22 cellular contexts compared by ENCODE assay signal in the genomic region with DNA sequence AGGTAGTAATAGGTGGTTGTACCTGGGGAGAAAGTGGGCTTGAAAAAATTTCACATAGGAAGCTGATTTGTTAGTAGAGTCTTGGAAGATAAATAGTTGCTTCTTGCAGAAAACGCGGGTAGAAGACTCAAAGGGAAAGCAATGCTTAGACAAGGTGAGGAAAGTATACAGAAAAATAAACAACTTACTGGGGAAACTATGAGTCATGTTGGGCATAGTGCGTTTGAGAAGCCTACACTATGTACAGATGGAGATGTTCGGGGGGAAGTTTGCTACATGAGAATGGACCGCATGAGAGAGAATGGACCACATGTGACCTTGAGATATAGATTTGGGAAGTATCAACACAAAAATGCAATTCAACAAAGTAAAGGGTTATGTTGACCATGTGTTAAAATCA.
DNase-seq lines count a peak whose midpoint lies in the region; ATAC-seq, FAIRE-seq and TF ChIP-seq lines count a peak whose summit lies in the region.
"Had no signal": no experiment of that assay in that cellular context is flagged by ENCODE, and none has a peak within 500 bp of the region (broad histone marks: within the 10 kb centered on the region; RNA-seq: fewer than 3 reads in every experiment).

No MANE protein-coding gene starts in this region.

- H3K4me1 ChIP-seq in A549: peaks cover 20% of the 10 kb centered on the region
- peaks cover 5% of the 10 kb centered on the region for H3K4me1 ChIP-seq in IMR-90 (ENCODE audit: control insufficient read depth, insufficient read depth, low read length)
- H3K4me1 ChIP-seq in PC-3 (ENCODE audit: insufficient read depth, low read length): no peaks in the 10 kb centered on the region

- H3F3A ChIP-seq in PC-3 (ENCODE audit: low read length, unreplicated experiment): no peaks in the 10 kb centered on the region

- no peak for TF ChIP-seq CTCF in A549 (IDR thresholded peaks at IDR 0.05)
- TF ChIP-seq CTCF in IMR-90 (conservative IDR thresholded peaks at IDR 0.05; ENCODE audit: low read depth, low read length): no peak
- TF ChIP-seq CTCF in WTC11 (IDR thresholded peaks at IDR 0.05): no peak
- no peak for TF ChIP-seq CTCF in PC-3 (conservative IDR thresholded peaks at IDR 0.05; ENCODE audit: low read depth, low read length)

- no peak overlapping the region for H3K23ac ChIP-seq in IMR-90 (ENCODE audit: low read depth, low read length)

- H3K36me3 ChIP-seq in IMR-90 (ENCODE audit: control insufficient read depth, insufficient read depth, low read length): no peaks in the 10 kb centered on the region
- no peaks in the 10 kb centered on the region for H3K36me3 ChIP-seq in PC-3 (ENCODE audit: low read depth, low read length)

- no peaks in the 10 kb centered on the region for H4K20me1 ChIP-seq in IMR-90 (ENCODE audit: insufficient read depth, low read length)
- no peaks in the 10 kb centered on the region for H4K20me1 ChIP-seq in PC-3 (ENCODE audit: low read length)

- no peak for ATAC-seq in A549
- ATAC-seq in IMR-90 (ENCODE audit: low read depth): no peak
- ATAC-seq in WTC11: no peak
- no peak for ATAC-seq in PC-3
- ATAC-seq in T-cell (replicated peaks in 1 of 4): no peak
- ATAC-seq in activated CD8-positive, alpha-beta memory T cell treated with anti-CD3 and anti-CD28 coated beads, Interleukin-2, amount 10 ng/mL, durations not matched to agents 7 days and 5 days: no peak
- no peak for ATAC-seq in HG03135 (IDR thresholded peaks at IDR 0.05; ENCODE audit: unreplicated experiment)
- ATAC-seq: HCT116 had no signal

- CTCF ChIA-PET in A549 (lab: Yijun Ruan, JAX) (interaction anchor here (1.1 kb wide), 1 partner anchor 8 kb away, joined by 4 read pairs; no protein-coding TSS in a partner anchor), IMR-90 (lab: Yijun Ruan, JAX) (no interaction called here), WTC11 (lab: Charles Lee) (no interaction called here), PC-3 (lab: Charles Lee) (no interaction called here), T-cell (lab: Charles Lee) (no interaction called here)
- CTCF ChIA-PET in activated CD8-positive, alpha-beta memory T cell treated with anti-CD3 and anti-CD28 coated beads, Interleukin-2, amount 10 ng/mL, durations not matched to agents 7 days and 5 days (lab: Charles Lee): no interaction called here

- no peak overlapping the region for H3K18ac ChIP-seq in IMR-90 (ENCODE audit: low read depth, low read length)

- H3K27ac Mint-ChIP-seq in WTC11 (peak overlapping the region; percentile 15; the same call in 1 of the 2 replicates), T-cell (no peak overlapping the region)
- H3K27ac Mint-ChIP-seq in activated CD8-positive, alpha-beta memory T cell treated with anti-CD3 and anti-CD28 coated beads, Interleukin-2, amount 10 ng/mL, durations not matched to agents 7 days and 5 days: no peak overlapping the region
- H3K27ac Mint-ChIP-seq: CD4-positive, alpha-beta memory T cell had no signal

- H3K27ac ChIP-seq in A549 (no peak overlapping the region), IMR-90 (ENCODE audit: insufficient read depth, low read length) (no peak overlapping the region), PC-3 (ENCODE audit: low read length) (no peak overlapping the region)
- H3K27ac ChIP-seq: GM23248 had no signal

- TF ChIP-seq RAD21 in A549 (conservative IDR thresholded peaks at IDR 0.05 in 1 of 2, IDR thresholded peaks at IDR 0.05 in 1 of 2) (no peak), IMR-90 (IDR thresholded peaks at IDR 0.05; ENCODE audit: low read length) (no peak)

- H2AFZ ChIP-seq in IMR-90 (replicated peaks; ENCODE audit: low read length, poor library complexity): no peak overlapping the region
- H2AFZ ChIP-seq in PC-3 (ENCODE audit: low read length): no peak overlapping the region
- H2AFZ ChIP-seq: GM23248 had no signal

- H4K91ac ChIP-seq in IMR-90 (ENCODE audit: insufficient read depth, low read depth, low read length): no peak overlapping the region

- DNase-seq in A549 (ENCODE audit: low read depth in 1 of 2, low spot score in 1 of 2): peak in 1 of 2 experiments; percentile 16
- DNase-seq in IMR-90: peak; percentile 49
- no peak for DNase-seq in WTC11 (ENCODE audit: low spot score)
- peak; percentile 9 for DNase-seq in fibroblast of gingiva (ENCODE audit: low read depth)
- DNase-seq in PC-3: no peak
- DNase-seq in T-cell: no peak
- no peak for DNase-seq in activated CD8-positive, alpha-beta memory T cell treated with anti-CD3 and anti-CD28 coated beads, Interleukin-2, amount 10 ng/mL, durations not matched to agents 7 days and 5 days
- DNase-seq: 8988T; C1 segment of cervical spinal cord; Calu3; CD4-positive, alpha-beta memory T cell; COR-L47; DMS53; DMS79 treated with DMSO at 0.1 percent for 48 hours; GF-D8; GM23248; H9 had no signal

- H3K9me2 ChIP-seq in PC-3 (replicated peaks; ENCODE audit: low read length): no peaks in the 10 kb centered on the region

- dilution Hi-C loops in IMR-90 (cut with HindIII; ENCODE audit: low sequenced_read_pairs, unreplicated experiment): no loop called here

- TF ChIP-seq POLR2A in A549 (IDR thresholded peaks at IDR 0.05; ENCODE audit: low read length): no peak
- no peak for TF ChIP-seq POLR2A in IMR-90 (IDR thresholded peaks at IDR 0.05; ENCODE audit: low read depth, low read length)

- H3K9ac ChIP-seq in IMR-90 (ENCODE audit: low read depth, low read length): no peak overlapping the region
- H3K9ac ChIP-seq in PC-3 (ENCODE audit: low read length): no peak overlapping the region
- H3K9ac ChIP-seq: GM23248 had no signal

- H3K9me1 ChIP-seq in IMR-90 (ENCODE audit: insufficient read depth, low read length): peaks cover 14% of the 10 kb centered on the region

- FAIRE-seq in A549 (lab: Jason Lieb, UNC): no peak
- FAIRE-seq: GM12891, GM18507, H1 had no signal

- peak overlapping the region; percentile 38; the same call in 2 of the 3 replicates for H3K4me2 ChIP-seq in A549
- H3K4me2 ChIP-seq in IMR-90 (ENCODE audit: low read depth, low read length): no peak overlapping the region
- H3K4me2 ChIP-seq in PC-3 (ENCODE audit: low read length): no peak overlapping the region

- H3K9me3 Mint-ChIP-seq in WTC11: no peaks in the 10 kb centered on the region
- H3K9me3 Mint-ChIP-seq in T-cell: no peaks in the 10 kb centered on the region
- no peaks in the 10 kb centered on the region for H3K9me3 Mint-ChIP-seq in activated CD8-positive, alpha-beta memory T cell treated with anti-CD3 and anti-CD28 coated beads, Interleukin-2, amount 10 ng/mL, durations not matched to agents 7 days and 5 days (ENCODE audit: low read depth)
- H3K9me3 Mint-ChIP-seq: H9 had no signal

- H3K36me3 Mint-ChIP-seq in WTC11 (no peaks in the 10 kb centered on the region), T-cell (no peaks in the 10 kb centered on the region)
- no peaks in the 10 kb centered on the region for H3K36me3 Mint-ChIP-seq in activated CD8-positive, alpha-beta memory T cell treated with anti-CD3 and anti-CD28 coated beads, Interleukin-2, amount 10 ng/mL, durations not matched to agents 7 days and 5 days
- H3K36me3 Mint-ChIP-seq: CD4-positive, alpha-beta memory T cell had no signal

- in situ Hi-C loops in IMR-90 (cut with MboI; ENCODE audit: low sequenced_read_pairs): no loop called here

- H3K4me3 ChIP-seq in A549 (no peak overlapping the region), IMR-90 (ENCODE audit: insufficient read depth, low read depth, low read length) (no peak overlapping the region), PC-3 (ENCODE audit: low read length) (no peak overlapping the region)
- H3K4me3 ChIP-seq: GM23248 had no signal

- H3K79me2 ChIP-seq in PC-3 (ENCODE audit: low read length): no peaks in the 10 kb centered on the region

- no peak overlapping the region for H2AK5ac ChIP-seq in IMR-90 (ENCODE audit: low read depth, low read length)

- H2AK9ac ChIP-seq in IMR-90 (replicated peaks; ENCODE audit: low read depth, low read length, poor library complexity): no peak overlapping the region

- H3K9me3 ChIP-seq in A549 (no peaks in the 10 kb centered on the region), IMR-90 (ENCODE audit: control insufficient read depth, insufficient read depth, low read length) (no peaks in the 10 kb centered on the region), PC-3 (ENCODE audit: low read length) (no peaks in the 10 kb centered on the region)

- H4K5ac ChIP-seq in IMR-90 (ENCODE audit: low read depth, low read length): no peak overlapping the region

- POLR2A ChIA-PET in A549 (lab: Yijun Ruan, JAX) (no interaction called here), IMR-90 (lab: Charles Lee; ENCODE audit: unreplicated experiment) (no interaction called here), WTC11 (lab: Charles Lee) (no interaction called here), PC-3 (lab: Charles Lee; ENCODE audit: unreplicated experiment) (no interaction called here), T-cell (lab: Charles Lee) (no interaction called here)

- no peak overlapping the region for H2BK15ac ChIP-seq in IMR-90 (ENCODE audit: low read depth, low read length)

- H3K14ac ChIP-seq in IMR-90 (replicated peaks; ENCODE audit: low read depth, low read length): no peak overlapping the region

- 47% methylated on average over 5 of the region's 5 CpGs for WGBS in A549 (ENCODE audit: missing lambda C conversion rate)
- WGBS in IMR-90 (ENCODE audit: extremely low coverage in 2 of 2, insufficient read length in 1 of 2), 2 experiments: no CpG with 5 or more reads among the region's 5 CpGs

- no peak overlapping the region for H4K8ac ChIP-seq in IMR-90 (ENCODE audit: low read depth in 2 of 2, low read length in 2 of 2)

- H3K79me1 ChIP-seq in IMR-90 (ENCODE audit: low read depth in 1 of 2, low read length in 2 of 2): no peaks in the 10 kb centered on the region

- H3K4me3 Mint-ChIP-seq in WTC11 (no peak overlapping the region), T-cell (no peak overlapping the region)
- no peak overlapping the region for H3K4me3 Mint-ChIP-seq in activated CD8-positive, alpha-beta memory T cell treated with anti-CD3 and anti-CD28 coated beads, Interleukin-2, amount 10 ng/mL, durations not matched to agents 7 days and 5 days
- H3K4me3 Mint-ChIP-seq: CD4-positive, alpha-beta memory T cell; H9 had no signal

- no peak for TF ChIP-seq EP300 in A549 (IDR thresholded peaks at IDR 0.05)

- H3K27me3 Mint-ChIP-seq in WTC11 (ENCODE audit: low read depth): no peaks in the 10 kb centered on the region
- H3K27me3 Mint-ChIP-seq in T-cell: no peaks in the 10 kb centered on the region
- no peaks in the 10 kb centered on the region for H3K27me3 Mint-ChIP-seq in activated CD8-positive, alpha-beta memory T cell treated with anti-CD3 and anti-CD28 coated beads, Interleukin-2, amount 10 ng/mL, durations not matched to agents 7 days and 5 days
- H3K27me3 Mint-ChIP-seq: CD4-positive, alpha-beta memory T cell had no signal

- H3K27me3 ChIP-seq in IMR-90 (ENCODE audit: control insufficient read depth, insufficient read depth, low read length): no peaks in the 10 kb centered on the region
- no peaks in the 10 kb centered on the region for H3K27me3 ChIP-seq in PC-3 (ENCODE audit: low read length)

- no peak overlapping the region for H2BK20ac ChIP-seq in IMR-90 (ENCODE audit: low read depth, low read length)

- H3K56ac ChIP-seq in IMR-90 (ENCODE audit: extremely low read depth, insufficient read depth, low read length): no peak overlapping the region

- no peak overlapping the region for H2BK5ac ChIP-seq in IMR-90 (ENCODE audit: low read depth, low read length, poor library complexity, severe bottlenecking)

- intact Hi-C loops in IMR-90 (cut with micrococcal nuclease) (loop anchor here (10.0 kb wide), 1 partner anchor 1285 kb away; no protein-coding TSS in a partner anchor), PC-3 (cut with micrococcal nuclease) (no loop called here)

- BruUV-seq in IMR-90 (replicated peaks; lab: Mats Ljungman, UMichigan) (no TSS peak), PC-3 (replicated peaks; lab: Mats Ljungman, UMichigan) (no TSS peak)

- H3K4ac ChIP-seq in IMR-90 (ENCODE audit: low read depth, low read length): no peak overlapping the region

- no peak overlapping the region for H2BK120ac ChIP-seq in IMR-90 (ENCODE audit: low read depth, low read length)

- H3K4me1 Mint-ChIP-seq in WTC11 (peaks cover 6% of the 10 kb centered on the region; the same call in 1 of the 2 replicates), T-cell (no peaks in the 10 kb centered on the region)
- H3K4me1 Mint-ChIP-seq in activated CD8-positive, alpha-beta memory T cell treated with anti-CD3 and anti-CD28 coated beads, Interleukin-2, amount 10 ng/mL, durations not matched to agents 7 days and 5 days: no peaks in the 10 kb centered on the region
- H3K4me1 Mint-ChIP-seq: CD4-positive, alpha-beta memory T cell had no signal

Comparison
In these comparisons a context has a peak if more than half of its experiments do, and no peak if none do; other contexts are left out.
1. DNase-seq: peak in IMR-90 (single experiment) and fibroblast of gingiva (single experiment); none in WTC11 (single experiment), PC-3 (single experiment), T-cell (0 of 34) and activated CD8-positive, alpha-beta memory T cell treated with anti-CD3 and anti-CD28 coated beads, Interleukin-2, amount 10 ng/mL, durations not matched to agents 7 days and 5 days (single experiment).
2. Of the 8 proteins assayed by ChIP-seq in both WTC11 and A549: peak only in WTC11: none; only in A549: MAX; in both: none; in neither: 7.